In genomic region chr2:124333789-124334188, GRCh38 we compare ENCODE assay signal across 22 cellular contexts.
DNase-seq lines count a peak whose midpoint lies in the region; ATAC-seq, FAIRE-seq and TF ChIP-seq lines count a peak whose summit lies in the region.
"Had no signal": no experiment of that assay in that cellular context is flagged by ENCODE, and none has a peak within 500 bp of the region (broad histone marks: within the 10 kb centered on the region; RNA-seq: fewer than 3 reads in every experiment).

No MANE protein-coding gene starts in this region.

- intact Hi-C loops in left lung (cut with DNase I), result no loop called here

- TF ChIP-seq CTCF in left lung (IDR thresholded peaks at IDR 0.05), result no peak

- H3K9me3 ChIP-seq in Karpas-422 (ENCODE audit: low read length), result no peaks in the 10 kb centered on the region
- H3K9me3 ChIP-seq in left lung, result peaks cover 0 to 4% of the 10 kb centered on the region in 2 donors
- H3K9me3 ChIP-seq: A549, BE2C, MG63 had no signal

- ATAC-seq in left lung (peak; percentile 44), GM21737 (IDR thresholded peaks at IDR 0.05; ENCODE audit: unreplicated experiment) (no peak)
- ATAC-seq: A549, SK-N-SH treated with all-trans-retinoic acid at 6 μM for 48 hours had no signal

- DNase-seq in DMS53 (lab: John Stamatoyannopoulos, UW), result peak; percentile 52
- DNase-seq in Karpas-422, result no peak
- peak; percentile 20 for DNase-seq in RCC 7860 (ENCODE audit: low spot score)
- no peak for DNase-seq in left lung
- DNase-seq in inferior parietal cortex (ENCODE audit: extremely low spot score), result no peak
- no peak for DNase-seq in NCI-H2029 treated with DMSO at 0.1 percent for 48 hours (lab: John Stamatoyannopoulos, UW)
- DNase-seq in NK-92 (lab: John Stamatoyannopoulos, UW; ENCODE audit: unreplicated experiment), result no peak
- DNase-seq: BE2C; Caco-2; CD4-positive, CD25-positive, alpha-beta regulatory T cell; DMS 273 treated with DMSO at 0.1 percent for 48 hours; GDM1; MG63; NCI-H1417; NCI-H187 treated with DMSO at 0.1 percent for 48 hours; NCI-H226; NCI-H524 treated with DMSO at 0.1 percent for 48 hours; NK-92 treated with Interleukin-12 subunit alpha and Interleukin-12 subunit beta, amount 100 ng/mL, for 24 hours had no signal

- no peaks in the 10 kb centered on the region; the same call in 1 of the 2 replicates for H3K27me3 ChIP-seq in Karpas-422 (ENCODE audit: low read length)
- no peaks in the 10 kb centered on the region for H3K27me3 ChIP-seq in left lung
- H3K27me3 ChIP-seq: BE2C, MG63 had no signal

- H3K4me1 ChIP-seq in Karpas-422 (ENCODE audit: low read length) (peaks cover 40% of the 10 kb centered on the region), left lung (no peaks in the 10 kb centered on the region)
- H3K4me1 ChIP-seq: A549, BE2C, Caco-2 had no signal

- H3K36me3 ChIP-seq in Karpas-422 (ENCODE audit: insufficient read depth, low read length) (no peaks in the 10 kb centered on the region), left lung (no peaks in the 10 kb centered on the region)
- H3K36me3 ChIP-seq: BE2C, MG63 had no signal

- no peaks in the 10 kb centered on the region for H4K20me1 ChIP-seq in Karpas-422 (ENCODE audit: insufficient read depth, low read depth, low read length)

- H3K4me2 ChIP-seq in Karpas-422 (ENCODE audit: low read depth, low read length, poor library complexity, severe bottlenecking), result no peak overlapping the region
- H3K4me2 ChIP-seq: A549 had no signal

- no peak overlapping the region for H3K9ac ChIP-seq in Karpas-422 (ENCODE audit: low read length)

- H3K27ac ChIP-seq in Karpas-422 (ENCODE audit: low read length) (no peak overlapping the region), left lung (no peak overlapping the region)
- H3K27ac ChIP-seq: A549 had no signal

- H3K9me2 ChIP-seq in Karpas-422 (replicated peaks; ENCODE audit: insufficient read depth, low read length), result no peaks in the 10 kb centered on the region

- peak; percentile 22 for FAIRE-seq in RCC 7860 (lab: Jason Lieb, UNC)
- FAIRE-seq: A549, GM18507 had no signal

- H3K4me3 ChIP-seq in Karpas-422 (ENCODE audit: low read length), result no peak overlapping the region
- no peak overlapping the region for H3K4me3 ChIP-seq in left lung
- H3K4me3 ChIP-seq: A549, MG63 had no signal

- no peaks in the 10 kb centered on the region for H3K79me2 ChIP-seq in Karpas-422 (ENCODE audit: low read length)

- H2AFZ ChIP-seq in Karpas-422 (ENCODE audit: low read length), result peak overlapping the region; percentile 51

Comparison
In these comparisons a context has a peak if more than half of its experiments do, and no peak if none do; other contexts are left out.
1. DNase-seq: peak in DMS53 (single experiment) and RCC 7860 (single experiment); none in Karpas-422 (single experiment), left lung (0 of 2), inferior parietal cortex (single experiment), NCI-H2029 treated with DMSO at 0.1 percent for 48 hours (single experiment) and NK-92 (single experiment).